ENCODE assay signal across 14 cellular contexts in genomic region chr18:6886931-6887330, GRCh38.
A peak's percentile ranks its signal among the peaks of the same experiment; 100 is the strongest.
DNase-seq lines count a peak whose midpoint lies in the region; FAIRE-seq and TF ChIP-seq lines count a peak whose summit lies in the region.
"Had no signal": no experiment of that assay in that cellular context is flagged by ENCODE, and none has a peak within 500 bp of the region (broad histone marks: within the 10 kb centered on the region; RNA-seq: fewer than 3 reads in every experiment).

No MANE protein-coding gene starts in this region.

- FAIRE-seq in HTR-8/SVneo (lab: Jason Lieb, UNC) = no peak
- FAIRE-seq: G401.6, GM18507 had no signal

- H3K4me3 Mint-ChIP-seq in endothelial cell (ENCODE audit: unreplicated experiment) = peak overlapping the region; percentile 59
- H3K4me3 Mint-ChIP-seq: B cell; CD4-positive, alpha-beta T cell; CD8-positive, alpha-beta T cell had no signal

- peaks cover 70% of the 10 kb centered on the region for H3K36me3 Mint-ChIP-seq in endothelial cell (ENCODE audit: low read depth, unreplicated experiment)
- H3K36me3 Mint-ChIP-seq: CD8-positive, alpha-beta T cell had no signal

- peaks cover 4% of the 10 kb centered on the region for H3K4me1 Mint-ChIP-seq in endothelial cell (ENCODE audit: unreplicated experiment)
- H3K4me1 Mint-ChIP-seq: B cell had no signal

- no peak for TF ChIP-seq CTCF in endothelial cell (IDR thresholded peaks at IDR 0.05; ENCODE audit: unreplicated experiment)

- peaks cover 4% of the 10 kb centered on the region for H3K27me3 Mint-ChIP-seq in endothelial cell (ENCODE audit: unreplicated experiment)
- H3K27me3 Mint-ChIP-seq: B cell; CD4-positive, alpha-beta T cell had no signal

- H3K27ac Mint-ChIP-seq in endothelial cell (ENCODE audit: unreplicated experiment) = no peak overlapping the region
- H3K27ac Mint-ChIP-seq: B cell; CD4-positive, alpha-beta T cell; CD8-positive, alpha-beta T cell had no signal

- no peaks in the 10 kb centered on the region for H3K9me3 Mint-ChIP-seq in endothelial cell (ENCODE audit: unreplicated experiment)
- H3K9me3 Mint-ChIP-seq: CD4-positive, alpha-beta T cell had no signal

- DNase-seq in cerebellar cortex (ENCODE audit: low spot score) (peak; percentile 98), cerebellum (ENCODE audit: low spot score) (peak; percentile 82), endothelial cell (ENCODE audit: low spot score) (no peak), HTR-8/SVneo (ENCODE audit: insufficient read length, low spot score) (no peak), NCI-H226 (no peak), glomerular visceral epithelial cell (ENCODE audit: extremely low spot score) (no peak), DMS53 treated with DMSO at 0.1 percent for 48 hours (lab: John Stamatoyannopoulos, UW; ENCODE audit: unreplicated experiment) (no peak)
- DNase-seq: CD4-positive, alpha-beta T cell; CD8-positive, alpha-beta T cell; DMS79; GF-D8 had no signal

Comparison
In these comparisons a context has a peak if more than half of its experiments do, and no peak if none do; other contexts are left out.
1. DNase-seq: peak in cerebellar cortex (single experiment) and cerebellum (single experiment); none in endothelial cell (single experiment), HTR-8/SVneo (single experiment), NCI-H226 (single experiment), glomerular visceral epithelial cell (single experiment) and DMS53 treated with DMSO at 0.1 percent for 48 hours (single experiment).